14 cellular contexts compared by ENCODE assay signal in the genomic region with DNA sequence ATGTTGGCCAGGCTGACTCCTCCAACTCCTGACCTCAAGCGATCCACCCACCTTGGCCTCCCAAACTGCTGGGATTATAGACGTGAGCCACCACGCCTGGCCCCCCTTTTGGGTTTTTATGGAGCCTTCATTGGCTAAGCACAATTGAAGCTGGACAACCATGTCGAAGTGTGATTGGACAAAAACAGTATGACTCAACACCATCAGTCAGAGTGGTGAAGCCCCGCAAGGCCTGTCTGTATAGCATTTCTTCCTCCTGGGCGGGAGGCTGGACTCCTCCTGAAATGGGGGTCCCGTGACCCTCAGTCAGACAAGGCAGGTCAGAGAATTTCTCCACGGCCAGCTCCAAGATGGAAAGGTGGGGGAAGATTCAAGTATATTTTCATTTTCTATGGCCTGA. TPM values are rescaled to one million over a fixed set of nuclear protein-coding genes. Genes with fewer than 3 reads are reported as not detected.
DNase-seq lines count a peak whose midpoint lies in the region; ATAC-seq and TF ChIP-seq lines count a peak whose summit lies in the region.
"Had no signal": no experiment of that assay in that cellular context is flagged by ENCODE, and none has a peak within 500 bp of the region (broad histone marks: within the 10 kb centered on the region; RNA-seq: fewer than 3 reads in every experiment).

No MANE protein-coding gene starts in this region.

- TF ChIP-seq CTCF in RWPE1 (conservative IDR thresholded peaks at IDR 0.05; ENCODE audit: low read depth) (no peak), fibroblast of mammary gland (conservative IDR thresholded peaks at IDR 0.05; ENCODE audit: control insufficient read depth, insufficient read depth, low read depth, low read length) (no peak)

- H3K27ac Mint-ChIP-seq in activated T-cell treated with anti-CD3 and anti-CD28 coated beads, Interleukin-2, amount 50 U/mL, for 72 hours = peak overlapping the region; percentile 68
- no peak overlapping the region for H3K27ac Mint-ChIP-seq in stimulated activated memory B cell treated with anti-CD40 and anti-IgM and Interleukin-4, amounts not matched to agents 10 μg/mL and 1 μg/mL and 100 μg/mL, for 72 hours

- H3K4me3 Mint-ChIP-seq in activated T-cell treated with anti-CD3 and anti-CD28 coated beads, Interleukin-2, amount 50 U/mL, for 72 hours = peak overlapping the region in 1 of 2 donors; percentile 36
- peak overlapping the region; percentile 1 for H3K4me3 Mint-ChIP-seq in stimulated activated memory B cell treated with anti-CD40 and anti-IgM and Interleukin-4, amounts not matched to agents 10 μg/mL and 1 μg/mL and 100 μg/mL, for 72 hours

- H3K36me3 Mint-ChIP-seq in activated T-cell treated with anti-CD3 and anti-CD28 coated beads, Interleukin-2, amount 50 U/mL, for 72 hours (ENCODE audit: insufficient read depth in 2 of 2) = no peaks in the 10 kb centered on the region
- H3K36me3 Mint-ChIP-seq in stimulated activated memory B cell treated with anti-CD40 and anti-IgM and Interleukin-4, amounts not matched to agents 10 μg/mL and 1 μg/mL and 100 μg/mL, for 72 hours = peaks cover 17% of the 10 kb centered on the region

- H3K27me3 Mint-ChIP-seq in activated T-cell treated with anti-CD3 and anti-CD28 coated beads, Interleukin-2, amount 50 U/mL, for 72 hours (ENCODE audit: low read depth) = no peaks in the 10 kb centered on the region
- H3K27me3 Mint-ChIP-seq in stimulated activated memory B cell treated with anti-CD40 and anti-IgM and Interleukin-4, amounts not matched to agents 10 μg/mL and 1 μg/mL and 100 μg/mL, for 72 hours = no peaks in the 10 kb centered on the region
- H3K27me3 Mint-ChIP-seq: CD8-positive, alpha-beta memory T cell had no signal

- peak overlapping the region; percentile 38 for H3K27ac ChIP-seq in RWPE1
- H3K27ac ChIP-seq: VCaP had no signal

- no peaks in the 10 kb centered on the region for H3K9me3 Mint-ChIP-seq in activated T-cell treated with anti-CD3 and anti-CD28 coated beads, Interleukin-2, amount 50 U/mL, for 72 hours
- no peaks in the 10 kb centered on the region for H3K9me3 Mint-ChIP-seq in stimulated activated memory B cell treated with anti-CD40 and anti-IgM and Interleukin-4, amounts not matched to agents 10 μg/mL and 1 μg/mL and 100 μg/mL, for 72 hours
- H3K9me3 Mint-ChIP-seq: CD8-positive, alpha-beta memory T cell had no signal

- ATAC-seq in activated T-cell treated with anti-CD3 and anti-CD28 coated beads, Interleukin-2, amount 50 U/mL, for 72 hours (replicated peaks in 1 of 2) = no peak
- no peak for ATAC-seq in stimulated activated memory B cell treated with anti-CD40 and anti-IgM and Interleukin-4, amounts not matched to agents 10 μg/mL and 1 μg/mL and 100 μg/mL, for 72 hours
- ATAC-seq in HG03159 (IDR thresholded peaks at IDR 0.05; ENCODE audit: unreplicated experiment) = no peak
- no peak for ATAC-seq in activated CD4-positive, CD25-positive, alpha-beta regulatory T cell treated with anti-CD3 and anti-CD28 coated beads, Interleukin-2, amount 50 U/mL, for 24 hours

- H3K4me3 ChIP-seq in fibroblast of mammary gland (ENCODE audit: control insufficient read depth, low read depth, low read length) = no peak overlapping the region

- H3K4me1 Mint-ChIP-seq in activated T-cell treated with anti-CD3 and anti-CD28 coated beads, Interleukin-2, amount 50 U/mL, for 72 hours (ENCODE audit: low read depth) = peaks cover 17% of the 10 kb centered on the region
- H3K4me1 Mint-ChIP-seq in stimulated activated memory B cell treated with anti-CD40 and anti-IgM and Interleukin-4, amounts not matched to agents 10 μg/mL and 1 μg/mL and 100 μg/mL, for 72 hours = peaks cover 63% of the 10 kb centered on the region

- POLR2A ChIA-PET in RWPE1 (lab: Yijun Ruan, JAX; ENCODE audit: low non-redundant PET) = no interaction called here

- DNase-seq in activated T-cell treated with anti-CD3 and anti-CD28 coated beads, Interleukin-2, amount 50 U/mL, for 72 hours = no peak
- no peak for DNase-seq in activated T-cell treated with anti-CD3 and anti-CD28 coated beads, Interleukin-2, amount 50 U/mL, for 48 hours
- DNase-seq in RWPE1 (ENCODE audit: low spot score) (no peak), fibroblast of mammary gland (ENCODE audit: low read depth) (peak; percentile 57), cerebellum (ENCODE audit: low spot score) (no peak)
- DNase-seq: CD8-positive, alpha-beta memory T cell; GF-D8; head of caudate nucleus; NCI-H1417 treated with DMSO at 0.1 percent for 48 hours; stimulated activated CD4-positive, alpha-beta T cell treated with anti-CD3 and anti-CD28 coated beads, Interleukin-15, amount 100 ng/mL, for 24 hours had no signal

- CTCF ChIA-PET in RWPE1 (lab: Yijun Ruan, JAX) = interaction anchor here (0.8 to 0.9 kb wide), 2 partner anchors 61 to 65 kb away, joined by 3 to 8 read pairs; no protein-coding TSS in a partner anchor

RNA-seq across cellular contexts. Expression of a gene that starts 3.1 kb away (rescaled TPM):
- total RNA-seq in activated T-cell treated with anti-CD3 and anti-CD28 coated beads, Interleukin-2, amount 50 U/mL, for 72 hours = 10 to 100 TPM; 28.4 to 55.7 TPM
- 5.1 TPM for total RNA-seq in cerebellum
